In the genomic region with DNA sequence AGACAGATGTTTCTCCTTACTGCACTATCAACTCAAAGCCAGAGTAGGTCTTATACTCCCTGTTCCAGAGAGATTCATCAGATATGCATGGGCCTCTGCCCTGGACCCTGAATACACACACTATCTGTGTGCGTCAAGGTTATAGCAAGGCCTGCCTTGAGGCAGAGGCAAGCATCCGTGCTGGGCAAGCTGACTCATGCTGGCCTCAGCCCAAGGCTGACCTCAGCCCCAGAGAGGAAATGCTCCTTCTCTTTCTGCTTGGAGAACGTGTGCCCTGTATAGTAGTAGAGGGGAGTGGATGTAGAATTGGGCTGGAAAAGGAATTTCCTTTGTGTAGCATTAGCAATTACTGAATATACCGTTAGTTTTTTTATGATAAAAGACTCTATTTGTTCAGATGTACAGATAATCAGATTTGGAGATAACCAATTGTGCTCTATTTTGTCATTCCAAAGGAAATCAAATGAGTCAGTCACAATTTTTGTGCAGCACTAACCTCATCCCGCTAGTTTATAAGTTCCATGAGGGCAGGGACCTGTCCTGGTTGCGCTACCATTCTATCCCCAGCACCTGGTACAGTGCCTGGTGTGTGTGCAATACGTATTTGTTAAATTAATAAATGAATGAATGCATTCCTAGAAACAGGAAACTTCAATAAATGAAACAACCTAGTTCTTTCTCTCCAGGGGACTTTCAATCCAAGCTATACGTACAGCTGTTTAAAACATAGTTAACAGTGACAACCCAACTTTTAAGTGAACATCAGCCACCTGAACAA, we compare ENCODE assay signal across 1 cellular context.
TF ChIP-seq lines count a peak whose summit lies in the region.

No MANE protein-coding gene starts in this region.

TF ChIP-seq in K562, 482 proteins besides CTCF, POLR2A, EP300 and RAD21 (continued from another document and continues in another):
- TF ChIP-seq ZBTB9 (CRISPR knock-in tag; IDR thresholded peaks at IDR 0.05) (0 out of 2 replicates have a peak, but pooled peaks have one; percentile 38), ZNF24 (IDR thresholded peaks at IDR 0.05) (peak; percentile 48), MAFF (IDR thresholded peaks at IDR 0.05; ENCODE audit: low read length) (peak; percentile 80), ZNF644 (tag; IDR thresholded peaks at IDR 0.05; ENCODE audit: low read depth) (peak; percentile 45; the same call in 1 of the 2 replicates), CREB1 (IDR thresholded peaks at IDR 0.05) (peak; percentile 64), CREB1 (CRISPR knock-in tag; IDR thresholded peaks at IDR 0.05) (peak; percentile 50; the same call in 1 of the 2 replicates), NR2C2 (CRISPR knock-in tag; IDR thresholded peaks at IDR 0.05) (no peak), NR2C2 (tag; IDR thresholded peaks at IDR 0.05) (peak; percentile 20; the same call in 1 of the 2 replicates), CHD2 (IDR thresholded peaks at IDR 0.05; ENCODE audit: low read depth, low read length) (no peak), BCOR (IDR thresholded peaks at IDR 0.05) (peak; percentile 70), POLR2G (IDR thresholded peaks at IDR 0.05; ENCODE audit: low read depth, low read length) (no peak), GATAD2B (IDR thresholded peaks at IDR 0.05; ENCODE audit: borderline replicate concordance) (0 out of 2 replicates have a peak, but pooled peaks have one; percentile 12), DPF2 (IDR thresholded peaks at IDR 0.05) (peak; percentile 97), HDAC1 (IDR thresholded peaks at IDR 0.05) (peak in 1 of 2 experiments; percentile 81; a peak in 2 of 4 replicates), NFE2 (IDR thresholded peaks at IDR 0.05; ENCODE audit: low read depth) (peak; percentile 98), SOX6 (IDR thresholded peaks at IDR 0.05) (peak; percentile 89), ETS2 (tag; IDR thresholded peaks at IDR 0.05; ENCODE audit: borderline replicate concordance, poor library complexity, severe bottlenecking) (no peak), CBX5 (IDR thresholded peaks at IDR 0.05; ENCODE audit: borderline replicate concordance, low read depth) (peak; percentile 64; the same call in 1 of the 2 replicates), DACH1 (IDR thresholded peaks at IDR 0.05; ENCODE audit: partially characterized antibody) (peak; percentile 40), RUNX1 (IDR thresholded peaks at IDR 0.05; ENCODE audit: low read depth) (no peak), TEAD4 (IDR thresholded peaks at IDR 0.05; ENCODE audit: low read length) (peak; percentile 96), TEAD4 (CRISPR knock-in tag; IDR thresholded peaks at IDR 0.05; ENCODE audit: borderline replicate concordance) (no peak), ZKSCAN1 (IDR thresholded peaks at IDR 0.05; ENCODE audit: low read depth, low read length) (0 out of 2 replicates have a peak, but pooled peaks have one; percentile 36), ZNF668 (CRISPR knock-in tag; IDR thresholded peaks at IDR 0.05) (0 out of 2 replicates have a peak, but pooled peaks have one; percentile 22), MTA3 (IDR thresholded peaks at IDR 0.05; ENCODE audit: borderline replicate concordance) (peak; percentile 89)
- TF ChIP-seq, protein P1, sequence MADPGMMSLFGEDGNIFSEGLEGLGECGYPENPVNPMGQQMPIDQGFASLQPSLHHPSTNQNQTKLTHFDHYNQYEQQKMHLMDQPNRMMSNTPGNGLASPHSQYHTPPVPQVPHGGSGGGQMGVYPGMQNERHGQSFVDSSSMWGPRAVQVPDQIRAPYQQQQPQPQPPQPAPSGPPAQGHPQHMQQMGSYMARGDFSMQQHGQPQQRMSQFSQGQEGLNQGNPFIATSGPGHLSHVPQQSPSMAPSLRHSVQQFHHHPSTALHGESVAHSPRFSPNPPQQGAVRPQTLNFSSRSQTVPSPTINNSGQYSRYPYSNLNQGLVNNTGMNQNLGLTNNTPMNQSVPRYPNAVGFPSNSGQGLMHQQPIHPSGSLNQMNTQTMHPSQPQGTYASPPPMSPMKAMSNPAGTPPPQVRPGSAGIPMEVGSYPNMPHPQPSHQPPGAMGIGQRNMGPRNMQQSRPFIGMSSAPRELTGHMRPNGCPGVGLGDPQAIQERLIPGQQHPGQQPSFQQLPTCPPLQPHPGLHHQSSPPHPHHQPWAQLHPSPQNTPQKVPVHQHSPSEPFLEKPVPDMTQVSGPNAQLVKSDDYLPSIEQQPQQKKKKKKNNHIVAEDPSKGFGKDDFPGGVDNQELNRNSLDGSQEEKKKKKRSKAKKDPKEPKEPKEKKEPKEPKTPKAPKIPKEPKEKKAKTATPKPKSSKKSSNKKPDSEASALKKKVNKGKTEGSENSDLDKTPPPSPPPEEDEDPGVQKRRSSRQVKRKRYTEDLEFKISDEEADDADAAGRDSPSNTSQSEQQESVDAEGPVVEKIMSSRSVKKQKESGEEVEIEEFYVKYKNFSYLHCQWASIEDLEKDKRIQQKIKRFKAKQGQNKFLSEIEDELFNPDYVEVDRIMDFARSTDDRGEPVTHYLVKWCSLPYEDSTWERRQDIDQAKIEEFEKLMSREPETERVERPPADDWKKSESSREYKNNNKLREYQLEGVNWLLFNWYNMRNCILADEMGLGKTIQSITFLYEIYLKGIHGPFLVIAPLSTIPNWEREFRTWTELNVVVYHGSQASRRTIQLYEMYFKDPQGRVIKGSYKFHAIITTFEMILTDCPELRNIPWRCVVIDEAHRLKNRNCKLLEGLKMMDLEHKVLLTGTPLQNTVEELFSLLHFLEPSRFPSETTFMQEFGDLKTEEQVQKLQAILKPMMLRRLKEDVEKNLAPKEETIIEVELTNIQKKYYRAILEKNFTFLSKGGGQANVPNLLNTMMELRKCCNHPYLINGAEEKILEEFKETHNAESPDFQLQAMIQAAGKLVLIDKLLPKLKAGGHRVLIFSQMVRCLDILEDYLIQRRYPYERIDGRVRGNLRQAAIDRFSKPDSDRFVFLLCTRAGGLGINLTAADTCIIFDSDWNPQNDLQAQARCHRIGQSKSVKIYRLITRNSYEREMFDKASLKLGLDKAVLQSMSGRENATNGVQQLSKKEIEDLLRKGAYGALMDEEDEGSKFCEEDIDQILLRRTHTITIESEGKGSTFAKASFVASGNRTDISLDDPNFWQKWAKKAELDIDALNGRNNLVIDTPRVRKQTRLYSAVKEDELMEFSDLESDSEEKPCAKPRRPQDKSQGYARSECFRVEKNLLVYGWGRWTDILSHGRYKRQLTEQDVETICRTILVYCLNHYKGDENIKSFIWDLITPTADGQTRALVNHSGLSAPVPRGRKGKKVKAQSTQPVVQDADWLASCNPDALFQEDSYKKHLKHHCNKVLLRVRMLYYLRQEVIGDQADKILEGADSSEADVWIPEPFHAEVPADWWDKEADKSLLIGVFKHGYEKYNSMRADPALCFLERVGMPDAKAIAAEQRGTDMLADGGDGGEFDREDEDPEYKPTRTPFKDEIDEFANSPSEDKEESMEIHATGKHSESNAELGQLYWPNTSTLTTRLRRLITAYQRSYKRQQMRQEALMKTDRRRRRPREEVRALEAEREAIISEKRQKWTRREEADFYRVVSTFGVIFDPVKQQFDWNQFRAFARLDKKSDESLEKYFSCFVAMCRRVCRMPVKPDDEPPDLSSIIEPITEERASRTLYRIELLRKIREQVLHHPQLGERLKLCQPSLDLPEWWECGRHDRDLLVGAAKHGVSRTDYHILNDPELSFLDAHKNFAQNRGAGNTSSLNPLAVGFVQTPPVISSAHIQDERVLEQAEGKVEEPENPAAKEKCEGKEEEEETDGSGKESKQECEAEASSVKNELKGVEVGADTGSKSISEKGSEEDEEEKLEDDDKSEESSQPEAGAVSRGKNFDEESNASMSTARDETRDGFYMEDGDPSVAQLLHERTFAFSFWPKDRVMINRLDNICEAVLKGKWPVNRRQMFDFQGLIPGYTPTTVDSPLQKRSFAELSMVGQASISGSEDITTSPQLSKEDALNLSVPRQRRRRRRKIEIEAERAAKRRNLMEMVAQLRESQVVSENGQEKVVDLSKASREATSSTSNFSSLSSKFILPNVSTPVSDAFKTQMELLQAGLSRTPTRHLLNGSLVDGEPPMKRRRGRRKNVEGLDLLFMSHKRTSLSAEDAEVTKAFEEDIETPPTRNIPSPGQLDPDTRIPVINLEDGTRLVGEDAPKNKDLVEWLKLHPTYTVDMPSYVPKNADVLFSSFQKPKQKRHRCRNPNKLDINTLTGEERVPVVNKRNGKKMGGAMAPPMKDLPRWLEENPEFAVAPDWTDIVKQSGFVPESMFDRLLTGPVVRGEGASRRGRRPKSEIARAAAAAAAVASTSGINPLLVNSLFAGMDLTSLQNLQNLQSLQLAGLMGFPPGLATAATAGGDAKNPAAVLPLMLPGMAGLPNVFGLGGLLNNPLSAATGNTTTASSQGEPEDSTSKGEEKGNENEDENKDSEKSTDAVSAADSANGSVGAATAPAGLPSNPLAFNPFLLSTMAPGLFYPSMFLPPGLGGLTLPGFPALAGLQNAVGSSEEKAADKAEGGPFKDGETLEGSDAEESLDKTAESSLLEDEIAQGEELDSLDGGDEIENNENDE (IDR thresholded peaks at IDR 0.05; ENCODE audit: low read depth, low read length): no peak
- TF ChIP-seq, protein P2, sequence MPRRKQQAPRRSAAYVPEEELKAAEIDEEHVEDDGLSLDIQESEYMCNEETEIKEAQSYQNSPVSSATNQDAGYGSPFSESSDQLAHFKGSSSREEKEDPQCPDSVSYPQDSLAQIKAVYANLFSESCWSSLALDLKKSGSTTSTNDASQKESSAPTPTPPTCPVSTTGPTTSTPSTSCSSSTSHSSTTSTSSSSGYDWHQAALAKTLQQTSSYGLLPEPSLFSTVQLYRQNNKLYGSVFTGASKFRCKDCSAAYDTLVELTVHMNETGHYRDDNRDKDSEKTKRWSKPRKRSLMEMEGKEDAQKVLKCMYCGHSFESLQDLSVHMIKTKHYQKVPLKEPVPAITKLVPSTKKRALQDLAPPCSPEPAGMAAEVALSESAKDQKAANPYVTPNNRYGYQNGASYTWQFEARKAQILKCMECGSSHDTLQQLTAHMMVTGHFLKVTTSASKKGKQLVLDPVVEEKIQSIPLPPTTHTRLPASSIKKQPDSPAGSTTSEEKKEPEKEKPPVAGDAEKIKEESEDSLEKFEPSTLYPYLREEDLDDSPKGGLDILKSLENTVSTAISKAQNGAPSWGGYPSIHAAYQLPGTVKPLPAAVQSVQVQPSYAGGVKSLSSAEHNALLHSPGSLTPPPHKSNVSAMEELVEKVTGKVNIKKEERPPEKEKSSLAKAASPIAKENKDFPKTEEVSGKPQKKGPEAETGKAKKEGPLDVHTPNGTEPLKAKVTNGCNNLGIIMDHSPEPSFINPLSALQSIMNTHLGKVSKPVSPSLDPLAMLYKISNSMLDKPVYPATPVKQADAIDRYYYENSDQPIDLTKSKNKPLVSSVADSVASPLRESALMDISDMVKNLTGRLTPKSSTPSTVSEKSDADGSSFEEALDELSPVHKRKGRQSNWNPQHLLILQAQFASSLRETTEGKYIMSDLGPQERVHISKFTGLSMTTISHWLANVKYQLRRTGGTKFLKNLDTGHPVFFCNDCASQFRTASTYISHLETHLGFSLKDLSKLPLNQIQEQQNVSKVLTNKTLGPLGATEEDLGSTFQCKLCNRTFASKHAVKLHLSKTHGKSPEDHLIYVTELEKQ (CRISPR knock-in tag; IDR thresholded peaks at IDR 0.05): no peak
- TF ChIP-seq, protein P3, sequence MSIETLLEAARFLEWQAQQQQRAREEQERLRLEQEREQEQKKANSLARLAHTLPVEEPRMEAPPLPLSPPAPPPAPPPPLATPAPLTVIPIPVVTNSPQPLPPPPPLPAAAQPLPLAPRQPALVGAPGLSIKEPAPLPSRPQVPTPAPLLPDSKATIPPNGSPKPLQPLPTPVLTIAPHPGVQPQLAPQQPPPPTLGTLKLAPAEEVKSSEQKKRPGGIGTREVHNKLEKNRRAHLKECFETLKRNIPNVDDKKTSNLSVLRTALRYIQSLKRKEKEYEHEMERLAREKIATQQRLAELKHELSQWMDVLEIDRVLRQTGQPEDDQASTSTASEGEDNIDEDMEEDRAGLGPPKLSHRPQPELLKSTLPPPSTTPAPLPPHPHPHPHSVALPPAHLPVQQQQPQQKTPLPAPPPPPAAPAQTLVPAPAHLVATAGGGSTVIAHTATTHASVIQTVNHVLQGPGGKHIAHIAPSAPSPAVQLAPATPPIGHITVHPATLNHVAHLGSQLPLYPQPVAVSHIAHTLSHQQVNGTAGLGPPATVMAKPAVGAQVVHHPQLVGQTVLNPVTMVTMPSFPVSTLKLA (conservative IDR thresholded peaks at IDR 0.05): peak in 1 of 2 experiments; percentile 65; a peak in 1 of 4 replicates
